ENCODE assay signal across 8 cellular contexts in genomic region chr3:136194409-136195257, GRCh38.
DNase-seq lines count a peak whose midpoint lies in the region.

No MANE protein-coding gene starts in this region.

- peak; percentile 44 for DNase-seq in NCI-H2171 treated with DMSO at 0.1 percent for 48 hours (lab: John Stamatoyannopoulos, UW)
- DNase-seq in NCI-H2171 (lab: John Stamatoyannopoulos, UW) = no peak
- DNase-seq in T follicular helper cell (ENCODE audit: low read depth) = peak; percentile 75
- peak; percentile 37 for DNase-seq in amniotic epithelial cell (ENCODE audit: low read depth)
- DNase-seq in stimulated activated CD4-positive, alpha-beta T cell treated with anti-CD3 and anti-CD28 coated beads, Interleukin-12 subunit alpha, Interleukin-12 subunit beta, amount 100 ng/mL, for 48 hours (ENCODE audit: low read depth in 2 of 3, low spot score in 1 of 3) = peak; percentile 46 to 59 (median 53)
- DNase-seq in cerebellar cortex (ENCODE audit: low spot score) = no peak
- DNase-seq in NCI-H1930 (lab: John Stamatoyannopoulos, UW) = no peak

- H3K4me3 ChIP-seq in iPS-11a (ENCODE audit: low read depth, low read length) = peak overlapping the region; percentile 91

Comparison
In these comparisons a context has a peak if more than half of its experiments do, and no peak if none do; other contexts are left out.
1. DNase-seq: peak in NCI-H2171 treated with DMSO at 0.1 percent for 48 hours (single experiment), T follicular helper cell (single experiment), amniotic epithelial cell (single experiment) and stimulated activated CD4-positive, alpha-beta T cell treated with anti-CD3 and anti-CD28 coated beads, Interleukin-12 subunit alpha, Interleukin-12 subunit beta, amount 100 ng/mL, for 48 hours (3 of 3); none in NCI-H2171 (single experiment), cerebellar cortex (single experiment) and NCI-H1930 (0 of 2).